ENCODE assay signal across 20 cellular contexts in genomic region chr7:44531421-44532380, GRCh38. TPM values are rescaled to one million over a fixed set of nuclear protein-coding genes. Genes with fewer than 3 reads are reported as not detected.
DNase-seq lines count a peak whose midpoint lies in the region; ATAC-seq and TF ChIP-seq lines count a peak whose summit lies in the region.
"Had no signal": no experiment of that assay in that cellular context is flagged by ENCODE, and none has a peak within 500 bp of the region (broad histone marks: within the 10 kb centered on the region; RNA-seq: fewer than 3 reads in every experiment).

No MANE protein-coding gene starts in this region.

- 85% methylated on average over 11 of the region's 17 CpGs for WGBS in esophagus muscularis mucosa

- H3K4me2 ChIP-seq in HCT116 (ENCODE audit: low read length) (peak overlapping the region; percentile 45), osteoblast (ENCODE audit: insufficient read depth, low read length) (no peak overlapping the region)

- POLR2A ChIA-PET in HCT116 (lab: Charles Lee), result no interaction called here

- H4K20me1 ChIP-seq in HCT116 (ENCODE audit: insufficient read depth), result no peaks in the 10 kb centered on the region
- peaks cover 3% of the 10 kb centered on the region for H4K20me1 ChIP-seq in osteoblast (ENCODE audit: insufficient read depth, low read length)

- CTCF ChIA-PET in HCT116 (lab: Charles Lee), result no interaction called here

- H3K4me1 ChIP-seq in HCT116 (ENCODE audit: control insufficient read depth in 1 of 2, insufficient read depth in 2 of 2, low read length in 2 of 2) (peaks cover 0 to 12% of the 10 kb centered on the region in 2 experiments; a peak in 2 of 4 replicates), esophagus muscularis mucosa (no peaks in the 10 kb centered on the region), osteoblast (ENCODE audit: insufficient read depth, low read length) (no peaks in the 10 kb centered on the region), foreskin keratinocyte (no peaks in the 10 kb centered on the region)
- H3K4me1 ChIP-seq: Caco-2 had no signal

- no peak for TF ChIP-seq CTCF in HCT116 (IDR thresholded peaks at IDR 0.05 in 2 of 3, conservative IDR thresholded peaks at IDR 0.05 in 1 of 3; ENCODE audit: borderline replicate concordance in 1 of 3, insufficient read depth in 1 of 3, low read depth in 2 of 3, low read length in 2 of 3)
- TF ChIP-seq CTCF in esophagus muscularis mucosa (IDR thresholded peaks at IDR 0.05), result no peak
- TF ChIP-seq CTCF in osteoblast (IDR thresholded peaks at IDR 0.05; ENCODE audit: extremely low read depth, low read depth, low read length), result no peak
- TF ChIP-seq CTCF in foreskin keratinocyte (conservative IDR thresholded peaks at IDR 0.05), result no peak

- H3K4me3 ChIP-seq in HCT116 (replicated peaks in 1 of 2; ENCODE audit: low read depth in 1 of 2, low read length in 2 of 2) (no peak overlapping the region), esophagus muscularis mucosa (no peak overlapping the region), osteoblast (ENCODE audit: insufficient read depth, low read length) (no peak overlapping the region)

- H3K9ac ChIP-seq in HCT116 (ENCODE audit: low read length), result no peak overlapping the region

- DNase-seq in D341Med (ENCODE audit: low spot score) (peak; percentile 24), HCT116 (ENCODE audit: low read depth, low spot score) (no peak), esophagus muscularis mucosa (ENCODE audit: extremely low spot score) (peak; percentile 74), osteoblast (ENCODE audit: insufficient read length, low spot score, missing footprints) (peak; percentile 50), DMS53 treated with DMSO at 0.1 percent for 48 hours (lab: John Stamatoyannopoulos, UW; ENCODE audit: unreplicated experiment) (no peak), foreskin keratinocyte (no peak)
- DNase-seq in activated CD4-positive, alpha-beta T cell treated with anti-CD3 and anti-CD28 coated beads, Interleukin-2, amount 50 U/mL, for 48 hours, result no peak
- DNase-seq: AML-193, Caco-2, DND-41, GDM1, H9, NCI-H1417, NCI-H187 treated with DMSO at 0.1 percent for 48 hours, NCI-H446, SHP77 treated with DMSO at 0.1 percent for 48 hours had no signal

- H3K27ac ChIP-seq in HCT116 (ENCODE audit: low read depth, low read length) (no peak overlapping the region), esophagus muscularis mucosa (replicated peaks in 1 of 4) (no peak overlapping the region), osteoblast (ENCODE audit: low read depth, low read length) (no peak overlapping the region), foreskin keratinocyte (no peak overlapping the region)

- no peaks in the 10 kb centered on the region for H3K79me2 ChIP-seq in HCT116 (ENCODE audit: insufficient read depth, low read length)
- H3K79me2 ChIP-seq in osteoblast (ENCODE audit: insufficient read depth, low read length), result no peaks in the 10 kb centered on the region

- H3K27me3 ChIP-seq in HCT116 (ENCODE audit: insufficient read depth, low read length), result no peaks in the 10 kb centered on the region
- no peaks in the 10 kb centered on the region for H3K27me3 ChIP-seq in esophagus muscularis mucosa
- H3K27me3 ChIP-seq in osteoblast (ENCODE audit: insufficient read depth, low read length), result no peaks in the 10 kb centered on the region
- no peaks in the 10 kb centered on the region for H3K27me3 ChIP-seq in foreskin keratinocyte

- no peaks in the 10 kb centered on the region for H3K9me2 ChIP-seq in HCT116 (ENCODE audit: insufficient read depth)

- no peak for TF ChIP-seq EP300 in esophagus muscularis mucosa (IDR thresholded peaks at IDR 0.05)

- TF ChIP-seq POLR2A in HCT116 (IDR thresholded peaks at IDR 0.05; ENCODE audit: borderline replicate concordance, extremely low read depth, insufficient read depth, insufficient read length) (no peak), esophagus muscularis mucosa (IDR thresholded peaks at IDR 0.05; ENCODE audit: low read depth) (no peak)

- intact Hi-C loops in HCT116 (cut with micrococcal nuclease) (no loop called here), esophagus muscularis mucosa (cut with DNase I) (no loop called here)

- RAD21 ChIA-PET in HCT116 (lab: Charles Lee; ENCODE audit: low non-redundant PET in 1 of 2, low total read pairs in 2 of 2, uncharacterized antibody in 2 of 2, unreplicated experiment in 2 of 2), result no interaction called here

- no peaks in the 10 kb centered on the region for H3K36me3 ChIP-seq in HCT116 (ENCODE audit: control insufficient read depth in 1 of 2, insufficient read depth in 2 of 2, low read length in 2 of 2)
- H3K36me3 ChIP-seq in esophagus muscularis mucosa, result no peaks in the 10 kb centered on the region
- H3K36me3 ChIP-seq in osteoblast (ENCODE audit: insufficient read depth, low read length), result no peaks in the 10 kb centered on the region

- no peaks in the 10 kb centered on the region for H3K9me3 ChIP-seq in HCT116 (ENCODE audit: control insufficient read depth in 1 of 2, insufficient read depth in 1 of 2, low read depth in 1 of 2, low read length in 2 of 2)
- peaks cover 0 to 11% (median 4%) of the 10 kb centered on the region in 4 donors for H3K9me3 ChIP-seq in esophagus muscularis mucosa
- H3K9me3 ChIP-seq in osteoblast (ENCODE audit: low read depth, low read length), result no peaks in the 10 kb centered on the region
- H3K9me3 ChIP-seq: Caco-2 had no signal

- no TSS peak for BruUV-seq in HCT116 (replicated peaks; lab: Mats Ljungman, UMichigan)

- TF ChIP-seq RAD21 in HCT116 (IDR thresholded peaks at IDR 0.05; ENCODE audit: low read depth), result no peak

- no peak for ATAC-seq in HCT116
- no peak for ATAC-seq in HG03095 (IDR thresholded peaks at IDR 0.05; ENCODE audit: unreplicated experiment)
- no peak for ATAC-seq in foreskin keratinocyte
- ATAC-seq: SK-N-SH treated with all-trans-retinoic acid at 6 μM for 48 hours had no signal

- no peak overlapping the region for H2AFZ ChIP-seq in HCT116 (ENCODE audit: low read depth, low read length, poor library complexity, severe bottlenecking)
- no peak overlapping the region for H2AFZ ChIP-seq in osteoblast (ENCODE audit: low read length)

TF ChIP-seq in HCT116, 20 proteins besides CTCF, POLR2A, EP300 and RAD21 (continues in another document):
- TF ChIP-seq JUND (IDR thresholded peaks at IDR 0.05) (no peak), EZH2 (IDR thresholded peaks at IDR 0.05) (no peak), ZFX (IDR thresholded peaks at IDR 0.05) (no peak), EGR1 (IDR thresholded peaks at IDR 0.05; ENCODE audit: low read depth) (no peak), ZNF274 (IDR thresholded peaks at IDR 0.05; ENCODE audit: low read depth, low read length) (no peak), ELF1 (IDR thresholded peaks at IDR 0.05; ENCODE audit: borderline replicate concordance, low read depth) (no peak), ZBTB33 (IDR thresholded peaks at IDR 0.05; ENCODE audit: extremely low read depth, insufficient replicate concordance, low read length) (no peak), TCF7L2 (IDR thresholded peaks at IDR 0.05; ENCODE audit: borderline replicate concordance, extremely low read depth, insufficient read depth, insufficient read length) (no peak), SRF (IDR thresholded peaks at IDR 0.05; ENCODE audit: low read depth) (no peak), SP1 (IDR thresholded peaks at IDR 0.05; ENCODE audit: low read depth) (no peak), SIN3A (IDR thresholded peaks at IDR 0.05; ENCODE audit: low read depth) (no peak), CEBPB (IDR thresholded peaks at IDR 0.05; ENCODE audit: low read depth) (no peak), FOSL1 (IDR thresholded peaks at IDR 0.05; ENCODE audit: low read depth) (no peak), CBX3 (IDR thresholded peaks at IDR 0.05; ENCODE audit: low read depth) (no peak)

RNA-seq across cellular contexts. Expression of gene NPC1L1, which starts 9.4 kb away (rescaled TPM):
- total RNA-seq in HCT116 (2021; ENCODE audit: unreplicated experiment), result 0.15 TPM
- 0.05 and 0.09 TPM in 2 replicates for polyA plus RNA-seq in HCT116 (2012)
- total RNA-seq in esophagus muscularis mucosa, result under 1 TPM in 2 of 4 donors, not detected in 2; 0.17 to 0.57 TPM
- total RNA-seq in osteoblast, result not detected in 2 replicates
- not detected in 2 replicates for total RNA-seq in foreskin keratinocyte
- not detected in 2 replicates for polyA plus RNA-seq in foreskin keratinocyte
- total RNA-seq: A673, RPMI7951 had no signal

RNA-seq across cellular contexts. Expression of gene NUDCD3, which starts 41.2 kb away (rescaled TPM):
- total RNA-seq in HCT116 (2021; ENCODE audit: unreplicated experiment) (94.6 TPM), esophagus muscularis mucosa (10 to 100 TPM; 44.9 to 92.4 (median 73.0) TPM), osteoblast (44.2 and 54.3 TPM in 2 replicates), foreskin keratinocyte (81.0 and 90.2 TPM in 2 replicates)
- 53.7 and 54.5 TPM in 2 replicates for polyA plus RNA-seq in HCT116 (2012)
- 42.0 and 42.5 TPM in 2 replicates for polyA plus RNA-seq in foreskin keratinocyte

RNA-seq across cellular contexts. Expression of gene DDX56, which starts 42.0 kb away (rescaled TPM):
- total RNA-seq in HCT116 (2021; ENCODE audit: unreplicated experiment), result 119 TPM
- polyA plus RNA-seq in HCT116 (2012), result 75.8 and 99.0 TPM in 2 replicates
- total RNA-seq in esophagus muscularis mucosa, result 10 to 100 TPM; 35.3 to 54.2 (median 49.4) TPM
- 34.7 and 38.9 TPM in 2 replicates for total RNA-seq in osteoblast
- total RNA-seq in foreskin keratinocyte, result 96.1 and 97.2 TPM in 2 replicates
- polyA plus RNA-seq in foreskin keratinocyte, result 91.2 and 93.8 TPM in 2 replicates

RNA-seq across cellular contexts. Expression of gene TMED4, which starts 50.3 kb away (rescaled TPM):
- total RNA-seq in HCT116 (2021; ENCODE audit: unreplicated experiment), result 67.3 TPM
- 71.0 and 78.4 TPM in 2 replicates for polyA plus RNA-seq in HCT116 (2012)
- 100 to 1,000 TPM in 2 of 4 donors, 10 to 100 TPM in 2; 82.3 to 154 (median 116) TPM for total RNA-seq in esophagus muscularis mucosa
- 84.3 and 90.1 TPM in 2 replicates for total RNA-seq in osteoblast
- total RNA-seq in foreskin keratinocyte, result 42.4 and 43.9 TPM in 2 replicates
- 29.1 and 31.2 TPM in 2 replicates for polyA plus RNA-seq in foreskin keratinocyte

Comparison
In these comparisons a context has a peak if more than half of its experiments do, and no peak if none do; other contexts are left out.
1. DNase-seq: peak in D341Med (single experiment), esophagus muscularis mucosa (single experiment) and osteoblast (single experiment); none in HCT116 (single experiment), DMS53 treated with DMSO at 0.1 percent for 48 hours (single experiment), activated CD4-positive, alpha-beta T cell treated with anti-CD3 and anti-CD28 coated beads, Interleukin-2, amount 50 U/mL, for 48 hours (0 of 2) and foreskin keratinocyte (0 of 2).